In genomic region chr1:151611832-151612505, GRCh38 we compare ENCODE assay signal across 1 cellular context.
TF ChIP-seq lines count a peak whose summit lies in the region.

Gene SNX27 (plus strand): TSS chr1:151612050. CDS start chr1:151612202, 152 bp downstream.

TF ChIP-seq in HepG2, 621 proteins besides CTCF, POLR2A, EP300 and RAD21 (continued from another document and continues in another):
- TF ChIP-seq E2F1 (CRISPR knock-in tag; IDR thresholded peaks at IDR 0.05) (no peak), ZFP1 (CRISPR knock-in tag; IDR thresholded peaks at IDR 0.05) (no peak), ZNF414 (CRISPR knock-in tag; IDR thresholded peaks at IDR 0.05) (0 out of 2 replicates have a peak, but pooled peaks have one; percentile 74), ZBED4 (CRISPR knock-in tag; IDR thresholded peaks at IDR 0.05; ENCODE audit: borderline replicate concordance) (no peak; the same call in 1 of the 2 replicates), ZNF468 (CRISPR knock-in tag; IDR thresholded peaks at IDR 0.05) (0 out of 2 replicates have a peak, but pooled peaks have one; percentile 55), THAP11 (CRISPR knock-in tag; IDR thresholded peaks at IDR 0.05) (peak; percentile 99), KLF16 (CRISPR knock-in tag; IDR thresholded peaks at IDR 0.05) (peak in 1 of 2 experiments; percentile 39; a peak in 1 of 4 replicates), MXI1 (IDR thresholded peaks at IDR 0.05; ENCODE audit: borderline replicate concordance, low read depth, low read length) (peak; percentile 50; the same call in 1 of the 3 replicates), ZNF17 (CRISPR knock-in tag; IDR thresholded peaks at IDR 0.05) (no peak), ZNF329 (CRISPR knock-in tag; IDR thresholded peaks at IDR 0.05; ENCODE audit: low read depth) (peak; percentile 73; the same call in 1 of the 2 replicates), ZNF724P (CRISPR knock-in tag; IDR thresholded peaks at IDR 0.05; ENCODE audit: borderline replicate concordance) (peak; percentile 69; the same call in 1 of the 2 replicates), SPEN (CRISPR knock-in tag; IDR thresholded peaks at IDR 0.05; ENCODE audit: low read depth) (peak; percentile 75; the same call in 1 of the 2 replicates), TBX2 (CRISPR knock-in tag; IDR thresholded peaks at IDR 0.05; ENCODE audit: borderline replicate concordance) (peak; percentile 13; the same call in 1 of the 2 replicates), KMT2A (CRISPR knock-in tag; IDR thresholded peaks at IDR 0.05) (no peak), CREB1 (IDR thresholded peaks at IDR 0.05) (peak; percentile 42; the same call in 1 of the 2 replicates), CREB1 (CRISPR knock-in tag; IDR thresholded peaks at IDR 0.05) (no peak), ZNF441 (CRISPR knock-in tag; IDR thresholded peaks at IDR 0.05; ENCODE audit: borderline replicate concordance) (peak; percentile 27; the same call in 1 of the 2 replicates), ZNF383 (CRISPR knock-in tag; IDR thresholded peaks at IDR 0.05; ENCODE audit: borderline replicate concordance) (no peak), ZNF776 (CRISPR knock-in tag; IDR thresholded peaks at IDR 0.05) (no peak), HIC2 (CRISPR knock-in tag; IDR thresholded peaks at IDR 0.05; ENCODE audit: low read depth) (no peak), IRF1 (CRISPR knock-in tag; IDR thresholded peaks at IDR 0.05; ENCODE audit: low read depth) (no peak), DR1 (CRISPR knock-in tag; IDR thresholded peaks at IDR 0.05) (no peak; the same call in 1 of the 2 replicates), ZNF382 (CRISPR knock-in tag; IDR thresholded peaks at IDR 0.05; ENCODE audit: borderline replicate concordance) (no peak), ZNF550 (CRISPR knock-in tag; IDR thresholded peaks at IDR 0.05; ENCODE audit: borderline replicate concordance) (0 out of 2 replicates have a peak, but pooled peaks have one; percentile 52), ZNF850 (CRISPR knock-in tag; conservative IDR thresholded peaks at IDR 0.05) (no peak), ZSCAN25 (CRISPR knock-in tag; IDR thresholded peaks at IDR 0.05) (peak; percentile 39; the same call in 1 of the 2 replicates), PHF8 (CRISPR knock-in tag; IDR thresholded peaks at IDR 0.05) (peak; percentile 59), JARID2 (CRISPR knock-in tag; IDR thresholded peaks at IDR 0.05; ENCODE audit: insufficient replicate concordance) (no peak), TARDBP (CRISPR knock-in tag; IDR thresholded peaks at IDR 0.05) (peak; percentile 43; the same call in 1 of the 2 replicates), MAFK (conservative IDR thresholded peaks at IDR 0.05 in 1 of 2, IDR thresholded peaks at IDR 0.05 in 1 of 2; ENCODE audit: low read length in 2 of 2) (peak in 1 of 2 experiments; percentile 35; a peak in 1 of 4 replicates), IKZF4 (CRISPR knock-in tag; IDR thresholded peaks at IDR 0.05; ENCODE audit: borderline replicate concordance, low read depth, not compliant biosample characterization) (no peak), AFF4 (CRISPR knock-in tag; IDR thresholded peaks at IDR 0.05) (no peak), CCDC6 (CRISPR knock-in tag; IDR thresholded peaks at IDR 0.05) (no peak), ZFX (CRISPR knock-in tag; IDR thresholded peaks at IDR 0.05; ENCODE audit: low read depth) (peak; percentile 98), RXRA (CRISPR knock-in tag; IDR thresholded peaks at IDR 0.05) (no peak), ZNF430 (CRISPR knock-in tag; IDR thresholded peaks at IDR 0.05) (0 out of 2 replicates have a peak, but pooled peaks have one; percentile 45), KDM5A (IDR thresholded peaks at IDR 0.05; ENCODE audit: borderline replicate concordance, low read length) (no peak; the same call in 1 of the 2 replicates), MXD4 (CRISPR knock-in tag; IDR thresholded peaks at IDR 0.05) (peak; percentile 48; the same call in 1 of the 2 replicates), REL (CRISPR knock-in tag; conservative IDR thresholded peaks at IDR 0.05) (peak; percentile 5; the same call in 1 of the 2 replicates), ATF7 (IDR thresholded peaks at IDR 0.05) (no peak), ATF7 (CRISPR knock-in tag; IDR thresholded peaks at IDR 0.05) (no peak), MTA1 (CRISPR knock-in tag; IDR thresholded peaks at IDR 0.05; ENCODE audit: borderline replicate concordance) (no peak), ZNF318 (CRISPR knock-in tag; IDR thresholded peaks at IDR 0.05) (no peak)
